In genomic region chrX:33725556-33726232, GRCh38 we compare ENCODE assay signal across 10 cellular contexts.
A peak's percentile ranks its signal among the peaks of the same experiment; 100 is the strongest.
DNase-seq lines count a peak whose midpoint lies in the region; ATAC-seq, FAIRE-seq and TF ChIP-seq lines count a peak whose summit lies in the region.
"Had no signal": no experiment of that assay in that cellular context is flagged by ENCODE, and none has a peak within 500 bp of the region (broad histone marks: within the 10 kb centered on the region; RNA-seq: fewer than 3 reads in every experiment).

No MANE protein-coding gene starts in this region.

- no peak for DNase-seq in GM18507 (ENCODE audit: extremely low spot score, insufficient read length, low read depth)
- peak; percentile 3 for DNase-seq in fibroblast of pulmonary artery (ENCODE audit: low read depth)
- DNase-seq in ovary, result peak in 3 of 5 donors; percentile 9 to 29 (median 25)
- no peak for DNase-seq in NCI-H1105 treated with DMSO at 0.1 percent for 48 hours (lab: John Stamatoyannopoulos, UW)
- no peak for DNase-seq in NK-92 (lab: John Stamatoyannopoulos, UW; ENCODE audit: unreplicated experiment)
- DNase-seq: GDM1, SHP77 treated with DMSO at 0.1 percent for 48 hours had no signal

- no peak for TF ChIP-seq EP300 in ovary (IDR thresholded peaks at IDR 0.05)

- H3K9me3 ChIP-seq in OCI-LY1 (ENCODE audit: low read length) (no peaks in the 10 kb centered on the region), ovary (no peaks in the 10 kb centered on the region)

- H3K79me2 ChIP-seq in OCI-LY1 (ENCODE audit: insufficient read depth, low read length), result no peaks in the 10 kb centered on the region

- H3K4me3 ChIP-seq in OCI-LY1 (ENCODE audit: low read depth, low read length, poor library complexity, severe bottlenecking) (peak overlapping the region; percentile 57), fibroblast of pulmonary artery (replicated peaks; ENCODE audit: low read depth, low read length) (peak overlapping the region; percentile 10), ovary (peak overlapping the region; percentile 34)

- no peaks in the 10 kb centered on the region for H3F3A ChIP-seq in OCI-LY1 (ENCODE audit: insufficient read depth, low read length)

- H4K20me1 ChIP-seq in OCI-LY1 (ENCODE audit: insufficient read depth, low read length), result no peaks in the 10 kb centered on the region

- no peak overlapping the region; the same call in 1 of the 2 replicates for H2AFZ ChIP-seq in OCI-LY1 (ENCODE audit: low read length)

- H3K4me1 ChIP-seq in OCI-LY1 (ENCODE audit: insufficient read depth, low read length, severe bottlenecking) (peaks cover 3% of the 10 kb centered on the region), ovary (ENCODE audit: insufficient read depth) (no peaks in the 10 kb centered on the region)

- H3K9me2 ChIP-seq in OCI-LY1 (ENCODE audit: low read depth, low read length), result no peaks in the 10 kb centered on the region

- 9 to 20% (median 13%) methylated on average over 15 of the region's 15 CpGs for WGBS in ovary, 3 donors

- no peak for TF ChIP-seq POLR2A in ovary (IDR thresholded peaks at IDR 0.05)

- H3K9ac ChIP-seq in OCI-LY1 (ENCODE audit: low read length), result peak overlapping the region; percentile 18; the same call in 1 of the 2 replicates

- intact Hi-C loops in ovary (cut with DNase I), result no loop called here

- H3K27me3 ChIP-seq in OCI-LY1 (ENCODE audit: insufficient read depth, low read length), result no peaks in the 10 kb centered on the region
- H3K27me3 ChIP-seq in ovary, result no peaks in the 10 kb centered on the region

- H3K36me3 ChIP-seq in OCI-LY1 (ENCODE audit: insufficient read depth, low read length) (no peaks in the 10 kb centered on the region), ovary (no peaks in the 10 kb centered on the region)

- no peak for TF ChIP-seq CTCF in OCI-LY1 (IDR thresholded peaks at IDR 0.05; ENCODE audit: low read length)
- TF ChIP-seq CTCF in fibroblast of pulmonary artery (IDR thresholded peaks at IDR 0.05; ENCODE audit: low read length, missing control alignments), result no peak
- TF ChIP-seq CTCF in ovary (IDR thresholded peaks at IDR 0.05), result no peak

- peak overlapping the region; percentile 76 for H3K4me2 ChIP-seq in OCI-LY1 (ENCODE audit: low read length)

- H3K27ac ChIP-seq in OCI-LY1 (ENCODE audit: low read depth, low read length, poor library complexity, severe bottlenecking), result no peak overlapping the region
- no peak overlapping the region for H3K27ac ChIP-seq in ovary

- FAIRE-seq in GM18507 (lab: Jason Lieb, UNC), result peak; percentile 46

- no peak for ATAC-seq in GM19395 (IDR thresholded peaks at IDR 0.05; ENCODE audit: unreplicated experiment)
- ATAC-seq in GM19452 (IDR thresholded peaks at IDR 0.05; ENCODE audit: unreplicated experiment), result no peak

Comparison
In these comparisons a context has a peak if more than half of its experiments do, and no peak if none do; other contexts are left out.
1. DNase-seq: peak in fibroblast of pulmonary artery (single experiment) and ovary (3 of 5); none in GM18507 (single experiment), NCI-H1105 treated with DMSO at 0.1 percent for 48 hours (single experiment) and NK-92 (single experiment).
2. Peak in every context shown above with its lines, with median percentiles within 50 percentile points of each other: H3K4me3 ChIP-seq.